ENCODE assay signal across 25 cellular contexts in genomic region chrX:50718791-50719190, GRCh38.
"Had no signal": no experiment of that assay in that cellular context is flagged by ENCODE, and none has a peak within 500 bp of the region (broad histone marks: within the 10 kb centered on the region; RNA-seq: fewer than 3 reads in every experiment).

No MANE protein-coding gene starts in this region.

- H3K27me3 ChIP-seq: brain microvascular endothelial cell, right lobe of liver, uterus had no signal

- H3K27ac ChIP-seq: brain microvascular endothelial cell, epithelial cell of prostate, esophagus squamous epithelium, heart left ventricle, right lobe of liver, uterus had no signal

- H3K4me3 ChIP-seq: esophagus squamous epithelium, heart left ventricle, right lobe of liver, uterus had no signal

- H3K9me3 ChIP-seq: esophagus squamous epithelium, heart left ventricle, right lobe of liver, uterus had no signal

- H3K27ac Mint-ChIP-seq: activated CD4-positive, alpha-beta T cell treated with anti-CD3 and anti-CD28 coated beads for 36 hours; activated CD8-positive, alpha-beta T cell treated with anti-CD3 and anti-CD28 coated beads, Interleukin-2, amount 10 ng/mL, durations not matched to agents 7 days and 5 days; activated naive CD8-positive, alpha-beta T cell; activated T-cell treated with anti-CD3 and anti-CD28 coated beads, Interleukin-2, amount 50 U/mL, for 72 hours; dendritic cell treated with granulocyte-macrophage colony-stimulating factor and Interleukin-4, amounts not matched to agents 40 ng/mL and 50 ng/mL, for 4 days; mesothelial cell of epicardium; naive thymus-derived CD4-positive, alpha-beta T cell; stimulated activated effector memory CD8-positive, alpha-beta T cell treated with anti-CD3 and anti-CD28 coated beads, Interleukin-12 subunit alpha, Interleukin-12 subunit beta, amount 100 ng/mL, for 72 hours; stimulated activated naive CD8-positive, alpha-beta T cell treated with anti-CD3 and anti-CD28 coated beads, Interleukin-15, Interleukin-2, amounts not matched to agents 100 ng/mL and 50 ng/mL, for 24 hours; type B pancreatic cell had no signal

- H3K4me3 Mint-ChIP-seq: activated CD4-positive, alpha-beta T cell treated with anti-CD3 and anti-CD28 coated beads for 36 hours; activated CD8-positive, alpha-beta T cell treated with anti-CD3 and anti-CD28 coated beads, Interleukin-2, amount 10 ng/mL, durations not matched to agents 7 days and 5 days; activated naive CD8-positive, alpha-beta T cell; activated T-cell treated with anti-CD3 and anti-CD28 coated beads, Interleukin-2, amount 50 U/mL, for 72 hours; dendritic cell treated with granulocyte-macrophage colony-stimulating factor and Interleukin-4, amounts not matched to agents 40 ng/mL and 50 ng/mL, for 4 days; mesothelial cell of epicardium; naive thymus-derived CD4-positive, alpha-beta T cell; neural crest cell; stimulated activated effector memory CD8-positive, alpha-beta T cell treated with anti-CD3 and anti-CD28 coated beads, Interleukin-12 subunit alpha, Interleukin-12 subunit beta, amount 100 ng/mL, for 72 hours; stimulated activated naive CD8-positive, alpha-beta T cell treated with anti-CD3 and anti-CD28 coated beads, Interleukin-15, Interleukin-2, amounts not matched to agents 100 ng/mL and 50 ng/mL, for 24 hours; type B pancreatic cell had no signal

- ATAC-seq: activated CD4-positive, alpha-beta T cell treated with anti-CD3 and anti-CD28 coated beads for 36 hours; activated CD8-positive, alpha-beta T cell treated with anti-CD3 and anti-CD28 coated beads, Interleukin-2, amount 10 ng/mL, durations not matched to agents 7 days and 5 days; activated T-cell treated with anti-CD3 and anti-CD28 coated beads, Interleukin-2, amount 50 U/mL, for 72 hours; heart left ventricle; naive thymus-derived CD4-positive, alpha-beta T cell; right lobe of liver; stimulated activated effector memory CD8-positive, alpha-beta T cell treated with anti-CD3 and anti-CD28 coated beads, Interleukin-12 subunit alpha, Interleukin-12 subunit beta, amount 100 ng/mL, for 72 hours had no signal

- H3K27me3 Mint-ChIP-seq: activated CD4-positive, alpha-beta T cell treated with anti-CD3 and anti-CD28 coated beads for 36 hours; activated naive CD8-positive, alpha-beta T cell; dendritic cell treated with granulocyte-macrophage colony-stimulating factor and Interleukin-4, amounts not matched to agents 40 ng/mL and 50 ng/mL, for 4 days; stimulated activated naive CD8-positive, alpha-beta T cell treated with anti-CD3 and anti-CD28 coated beads, Interleukin-15, Interleukin-2, amounts not matched to agents 100 ng/mL and 50 ng/mL, for 24 hours; type B pancreatic cell had no signal

- H3K4me1 ChIP-seq: esophagus squamous epithelium, heart left ventricle, uterus had no signal

- DNase-seq: activated CD4-positive, alpha-beta T cell treated with anti-CD3 and anti-CD28 coated beads for 36 hours; activated CD4-positive, CD25-positive, alpha-beta regulatory T cell; activated CD8-positive, alpha-beta T cell treated with anti-CD3 and anti-CD28 coated beads, Interleukin-2, amount 10 ng/mL, durations not matched to agents 7 days and 5 days; activated effector memory CD4-positive, alpha-beta T cell treated with Interleukin-2 at 50 U/mL for 16 hours; activated naive CD4-positive, alpha-beta T cell treated with Interleukin-2 at 50 U/mL for 16 hours; activated T-cell treated with anti-CD3 and anti-CD28 coated beads for 4 hours; activated T-cell treated with anti-CD3 and anti-CD28 coated beads, Interleukin-2, amount 50 U/mL, for 72 hours; aorta; brain microvascular endothelial cell; esophagus squamous epithelium; heart left ventricle; naive thymus-derived CD4-positive, alpha-beta T cell; nucleus accumbens; right lobe of liver; stimulated activated CD4-positive, alpha-beta T cell treated with anti-CD3 and anti-CD28 coated beads, Interleukin-4, amount 100 ng/mL, for 1 hour; substantia nigra; uterus had no signal

- H3K4me1 Mint-ChIP-seq: activated CD4-positive, alpha-beta T cell treated with anti-CD3 and anti-CD28 coated beads for 36 hours; naive thymus-derived CD4-positive, alpha-beta T cell; neural crest cell; stimulated activated effector memory CD8-positive, alpha-beta T cell treated with anti-CD3 and anti-CD28 coated beads, Interleukin-12 subunit alpha, Interleukin-12 subunit beta, amount 100 ng/mL, for 72 hours had no signal

- H3K9me3 Mint-ChIP-seq: dendritic cell treated with granulocyte-macrophage colony-stimulating factor and Interleukin-4, amounts not matched to agents 40 ng/mL and 50 ng/mL, for 4 days; stimulated activated effector memory CD8-positive, alpha-beta T cell treated with anti-CD3 and anti-CD28 coated beads, Interleukin-12 subunit alpha, Interleukin-12 subunit beta, amount 100 ng/mL, for 72 hours; stimulated activated naive CD8-positive, alpha-beta T cell treated with anti-CD3 and anti-CD28 coated beads, Interleukin-15, Interleukin-2, amounts not matched to agents 100 ng/mL and 50 ng/mL, for 24 hours; type B pancreatic cell had no signal

- H3K36me3 Mint-ChIP-seq: activated naive CD8-positive, alpha-beta T cell; naive thymus-derived CD4-positive, alpha-beta T cell; stimulated activated effector memory CD8-positive, alpha-beta T cell treated with anti-CD3 and anti-CD28 coated beads, Interleukin-12 subunit alpha, Interleukin-12 subunit beta, amount 100 ng/mL, for 72 hours; type B pancreatic cell had no signal

- H3K36me3 ChIP-seq: brain microvascular endothelial cell, esophagus squamous epithelium, heart left ventricle, right lobe of liver, uterus had no signal
